ENCODE assay signal across 19 cellular contexts in genomic region chr12:30996255-30996654, GRCh38.
DNase-seq lines count a peak whose midpoint lies in the region; ATAC-seq, FAIRE-seq and TF ChIP-seq lines count a peak whose summit lies in the region.
"Had no signal": no experiment of that assay in that cellular context is flagged by ENCODE, and none has a peak within 500 bp of the region (broad histone marks: within the 10 kb centered on the region; RNA-seq: fewer than 3 reads in every experiment).

No MANE protein-coding gene starts in this region.

- no peak for TF ChIP-seq RAD21 in K562 (CRISPR knock-in tag; conservative IDR thresholded peaks at IDR 0.05 in 1 of 2, IDR thresholded peaks at IDR 0.05 in 1 of 2)

- TF ChIP-seq CTCF in K562 (IDR thresholded peaks at IDR 0.05 in 2 of 3, conservative IDR thresholded peaks at IDR 0.05 in 1 of 3; ENCODE audit: insufficient read depth in 2 of 3, low read depth in 1 of 3, low read length in 3 of 3) (no peak), PC-3 (conservative IDR thresholded peaks at IDR 0.05; ENCODE audit: low read depth, low read length) (no peak)

- H3K4me2 ChIP-seq in K562 (ENCODE audit: insufficient read depth, low read length) (no peak overlapping the region), PC-3 (ENCODE audit: low read length) (no peak overlapping the region)

- H3K4me1 ChIP-seq in K562 (replicated peaks in 1 of 2; ENCODE audit: control insufficient read depth in 2 of 2, insufficient read depth in 2 of 2, low read length in 2 of 2), result no peaks in the 10 kb centered on the region
- peaks cover 16% of the 10 kb centered on the region for H3K4me1 ChIP-seq in PC-3 (ENCODE audit: insufficient read depth, low read length)
- H3K4me1 ChIP-seq: vagina had no signal

- H3K27me3 ChIP-seq in K562 (ENCODE audit: control insufficient read depth in 2 of 2, insufficient read depth in 2 of 2, low read length in 2 of 2), result peaks cover 7 to 62% of the 10 kb centered on the region in 2 experiments; a peak in 4 of 5 replicates
- no peaks in the 10 kb centered on the region for H3K27me3 ChIP-seq in PC-3 (ENCODE audit: low read length)
- H3K27me3 ChIP-seq: vagina had no signal

- 0 out of 2 replicates have a peak, but pooled peaks cover 6% of the 10 kb centered on the region for H4K20me1 ChIP-seq in K562 (replicated peaks; ENCODE audit: control insufficient read depth, insufficient read depth, low read length)
- no peaks in the 10 kb centered on the region for H4K20me1 ChIP-seq in PC-3 (ENCODE audit: low read length)

- H3K79me2 ChIP-seq in K562 (ENCODE audit: control insufficient read depth, insufficient read depth, low read length), result no peaks in the 10 kb centered on the region
- peaks cover 4% of the 10 kb centered on the region; the same call in 1 of the 2 replicates for H3K79me2 ChIP-seq in PC-3 (ENCODE audit: low read length)

- TF ChIP-seq POLR2A in K562 (conservative IDR thresholded peaks at IDR 0.05), result no peak

- H3K9me1 ChIP-seq in K562 (ENCODE audit: control insufficient read depth, insufficient read depth, low read length), result no peaks in the 10 kb centered on the region

- H3F3A ChIP-seq in PC-3 (ENCODE audit: low read length, unreplicated experiment), result no peaks in the 10 kb centered on the region

- POLR2A ChIA-PET in K562 (lab: Yijun Ruan, JAX) (interaction anchor here (0.5 to 0.8 kb wide), 2 partner anchors 28 to 323 kb away, joined by 3 read pairs; no protein-coding TSS in a partner anchor), PC-3 (lab: Charles Lee; ENCODE audit: unreplicated experiment) (no interaction called here)

- H2AFZ ChIP-seq in K562 (ENCODE audit: low read depth, low read length), result no peak overlapping the region
- H2AFZ ChIP-seq in PC-3 (ENCODE audit: low read length), result no peak overlapping the region

- DNase-seq in AG08395 (ENCODE audit: low spot score) (peak; percentile 73), HTR-8/SVneo (ENCODE audit: insufficient read length, low spot score) (peak; percentile 55), K562 (ENCODE audit: extremely low read depth in 1 of 4, low spot score in 3 of 4) (no peak), kidney glomerular epithelial cell (lab: John Stamatoyannopoulos, UW) (peak; percentile 55), CD1c-positive myeloid dendritic cell (ENCODE audit: extremely low spot score) (no peak), PC-3 (no peak), SKM-1 treated with dmso at 0.1 percent for 144 hours (lab: John Stamatoyannopoulos, UW; ENCODE audit: unreplicated experiment) (no peak)
- DNase-seq: activated CD4-positive, alpha-beta T cell treated with anti-CD3 and anti-CD28 coated beads, Interleukin-2, amount 50 U/mL, for 4 hours; caudate nucleus; H9; MM.1S; NCI-H226; RPMI8226; stimulated activated CD4-positive, alpha-beta T cell treated with anti-CD3 and anti-CD28 coated beads, Interleukin-4, amount 100 ng/mL, for 24 hours; T-helper 9 cell had no signal

- H3K36me3 ChIP-seq in K562 (ENCODE audit: control insufficient read depth, insufficient read depth, low read length) (no peaks in the 10 kb centered on the region), PC-3 (ENCODE audit: low read depth, low read length) (no peaks in the 10 kb centered on the region)
- H3K36me3 ChIP-seq: vagina had no signal

- H3K27ac ChIP-seq in K562 (ENCODE audit: extremely low read depth, low read depth, low read length) (no peak overlapping the region), PC-3 (ENCODE audit: low read length) (no peak overlapping the region)
- H3K27ac ChIP-seq: epithelial cell of prostate, vagina had no signal

- 3% methylated on average over 2 of the region's 2 CpGs for WGBS in K562 (ENCODE audit: insufficient coverage, low coverage, missing lambda C conversion rate)

- no peak for FAIRE-seq in HTR-8/SVneo (lab: Jason Lieb, UNC)
- FAIRE-seq in K562 (lab: Jason Lieb, UNC), result no peak

- no peaks in the 10 kb centered on the region for H3K9me3 ChIP-seq in K562 (replicated peaks; ENCODE audit: control insufficient read depth, insufficient read depth, low read depth, low read length)
- H3K9me3 ChIP-seq in PC-3 (ENCODE audit: low read length), result no peaks in the 10 kb centered on the region
- H3K9me3 ChIP-seq: vagina had no signal

- no peak for ATAC-seq in K562
- no peak for ATAC-seq in PC-3
- ATAC-seq in GM18498 (IDR thresholded peaks at IDR 0.05; ENCODE audit: unreplicated experiment), result no peak
- ATAC-seq: stimulated activated memory B cell treated with anti-CD40 and anti-IgM and Interleukin-4, amounts not matched to agents 10 μg/mL and 1 μg/mL and 100 μg/mL, for 72 hours had no signal

- intact Hi-C loops in K562 (cut with micrococcal nuclease), result no loop called here
- intact Hi-C loops in PC-3 (cut with micrococcal nuclease), result no loop called here

- no TSS peak for BruUV-seq in K562 (replicated peaks; lab: Mats Ljungman, UMichigan)
- BruUV-seq in PC-3 (replicated peaks; lab: Mats Ljungman, UMichigan), result no TSS peak

- in situ Hi-C loops in K562 (cut with MboI), result no loop called here

- no peak overlapping the region for H3K4me3 ChIP-seq in K562
- H3K4me3 ChIP-seq in PC-3 (ENCODE audit: low read length), result no peak overlapping the region
- H3K4me3 ChIP-seq: vagina had no signal

- H3K9ac ChIP-seq in K562 (ENCODE audit: insufficient read depth in 1 of 2, low read depth in 2 of 2, low read length in 2 of 2) (no peak overlapping the region), PC-3 (ENCODE audit: low read length) (no peak overlapping the region)

- no peaks in the 10 kb centered on the region for H3K9me2 ChIP-seq in PC-3 (replicated peaks; ENCODE audit: low read length)

- no peak for TF ChIP-seq EP300 in K562 (IDR thresholded peaks at IDR 0.05; ENCODE audit: low read length)

- CTCF ChIA-PET in K562 (lab: Yijun Ruan, JAX; ENCODE audit: low intra/inter-chr PET ratio), result no interaction called here
- CTCF ChIA-PET in PC-3 (lab: Charles Lee), result no interaction called here

TF ChIP-seq in K562, 482 proteins besides CTCF, POLR2A, EP300 and RAD21:
- TF ChIP-seq POLR2H (tag; IDR thresholded peaks at IDR 0.05; ENCODE audit: low read depth), result no peak
- TF ChIP-seq YBX1 (IDR thresholded peaks at IDR 0.05), result no peak
- no peak for TF ChIP-seq ZNF24 (IDR thresholded peaks at IDR 0.05)
- TF ChIP-seq FOSL1 (tag; conservative IDR thresholded peaks at IDR 0.05), result peak; percentile 43; the same call in 1 of the 2 replicates

Comparison
In these comparisons a context has a peak if more than half of its experiments do, and no peak if none do; other contexts are left out.
1. DNase-seq: peak in AG08395 (single experiment), HTR-8/SVneo (single experiment) and kidney glomerular epithelial cell (single experiment); none in K562 (0 of 4), CD1c-positive myeloid dendritic cell (single experiment), PC-3 (single experiment) and SKM-1 treated with dmso at 0.1 percent for 144 hours (single experiment).